ENCODE assay signal across 1 cellular context in the genomic region with DNA sequence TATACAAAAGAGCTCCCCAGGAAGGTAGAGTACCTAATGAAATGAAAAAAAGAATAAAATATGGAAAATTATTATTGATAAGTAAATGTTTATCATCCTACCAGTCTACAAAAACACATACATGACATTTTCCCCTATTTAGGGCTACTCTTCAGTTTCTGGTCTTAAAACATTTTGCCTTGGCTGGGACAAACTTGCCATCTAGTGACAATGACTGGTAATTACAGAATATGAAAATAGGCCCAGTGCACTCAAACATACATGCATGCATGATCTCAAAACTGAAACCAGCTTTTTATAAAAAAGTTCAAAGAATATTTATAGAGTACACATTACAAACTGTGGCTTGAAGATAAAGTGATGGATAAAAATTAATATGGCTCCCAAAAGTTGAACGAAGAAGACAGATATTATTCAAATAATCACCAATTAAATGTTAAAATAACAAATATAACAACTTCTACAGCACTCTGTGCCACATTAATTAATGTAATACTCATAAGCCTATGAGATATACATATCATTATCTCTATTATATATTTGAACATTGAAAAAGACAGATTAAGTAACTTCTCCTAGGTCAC.
A peak's percentile ranks its signal among the peaks of the same experiment; 100 is the strongest.
TF ChIP-seq lines count a peak whose summit lies in the region.

No MANE protein-coding gene starts in this region.

TF ChIP-seq in GM12878, 131 proteins besides CTCF, POLR2A, EP300 and RAD21 (continued from another document):
- TF ChIP-seq SMC3 (IDR thresholded peaks at IDR 0.05; ENCODE audit: borderline replicate concordance, low read length) (peak; percentile 70), POU2F2 (IDR thresholded peaks at IDR 0.05; ENCODE audit: borderline replicate concordance, low read depth, low read length) (peak; percentile 65; the same call in 1 of the 3 replicates), SPI1 (IDR thresholded peaks at IDR 0.05; ENCODE audit: borderline replicate concordance, insufficient read depth, low read depth, low read length) (no peak), JUND (IDR thresholded peaks at IDR 0.05; ENCODE audit: low read depth, low read length) (no peak), HCFC1 (IDR thresholded peaks at IDR 0.05; ENCODE audit: low read length) (no peak), HDAC6 (IDR thresholded peaks at IDR 0.05; ENCODE audit: unreplicated experiment) (no peak), NR2C2 (IDR thresholded peaks at IDR 0.05; ENCODE audit: borderline replicate concordance, control insufficient read depth, insufficient read length, low read depth) (no peak), CEBPB (IDR thresholded peaks at IDR 0.05; ENCODE audit: borderline replicate concordance in 1 of 2, low read depth in 2 of 2, low read length in 2 of 2) (no peak), MXI1 (IDR thresholded peaks at IDR 0.05; ENCODE audit: low read depth, low read length) (no peak), ZNF384 (IDR thresholded peaks at IDR 0.05; ENCODE audit: borderline replicate concordance, low read depth, low read length) (peak; percentile 23; the same call in 1 of the 2 replicates), MEF2A (IDR thresholded peaks at IDR 0.05; ENCODE audit: insufficient read depth, low read depth, low read length) (no peak), BRCA1 (IDR thresholded peaks at IDR 0.05; ENCODE audit: low read depth, low read length) (no peak), MTA2 (IDR thresholded peaks at IDR 0.05; ENCODE audit: low read depth) (no peak)
